1 cellular context compared by ENCODE assay signal in the genomic region with DNA sequence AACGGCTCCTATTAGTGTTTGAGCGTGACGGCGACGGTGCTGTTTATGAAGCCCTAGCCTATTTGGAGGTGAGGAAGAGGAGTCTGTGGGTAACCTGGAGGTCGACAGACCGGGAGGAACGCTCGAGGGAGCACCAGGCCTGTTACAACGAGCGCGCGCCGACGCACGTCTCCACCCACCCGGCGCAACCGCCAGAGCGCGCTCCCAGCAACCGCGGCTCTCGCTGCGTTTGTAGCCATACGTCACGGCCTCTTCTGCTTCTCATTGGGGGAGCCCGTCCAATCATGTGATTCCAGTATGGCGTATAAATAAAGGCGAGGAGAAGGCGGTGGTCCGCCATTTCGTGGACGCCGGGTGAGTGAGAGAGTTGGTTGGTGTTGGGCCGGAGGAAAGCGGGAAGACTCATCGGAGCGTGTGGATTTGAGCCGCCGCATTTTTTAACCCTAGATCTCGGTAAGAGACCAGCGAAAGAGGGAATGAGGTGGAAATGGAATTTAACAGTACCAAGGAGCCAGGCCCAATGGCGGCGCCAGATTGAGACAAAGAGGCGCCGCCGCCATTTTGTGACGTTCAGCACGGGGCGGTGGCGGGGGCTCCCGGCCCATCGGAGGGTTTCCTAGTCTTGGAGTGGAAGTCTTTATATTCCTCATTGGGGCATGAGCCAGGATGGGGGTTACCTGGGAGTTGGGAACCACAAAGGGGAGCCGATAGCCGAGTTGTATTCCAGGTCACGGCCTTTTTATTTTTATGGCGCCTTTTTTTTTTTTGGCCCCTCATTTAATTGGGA.
TF ChIP-seq lines count a peak whose summit lies in the region.

A gene (plus strand): TSS at position 334 of the 787 bp plus-strand sequence. CDS start 2,401 bp downstream, outside the sequence.

TF ChIP-seq in HEK293, 187 proteins besides CTCF, POLR2A, EP300 and RAD21 (continued from another document and continues in another):
- TF ChIP-seq, protein P1, sequence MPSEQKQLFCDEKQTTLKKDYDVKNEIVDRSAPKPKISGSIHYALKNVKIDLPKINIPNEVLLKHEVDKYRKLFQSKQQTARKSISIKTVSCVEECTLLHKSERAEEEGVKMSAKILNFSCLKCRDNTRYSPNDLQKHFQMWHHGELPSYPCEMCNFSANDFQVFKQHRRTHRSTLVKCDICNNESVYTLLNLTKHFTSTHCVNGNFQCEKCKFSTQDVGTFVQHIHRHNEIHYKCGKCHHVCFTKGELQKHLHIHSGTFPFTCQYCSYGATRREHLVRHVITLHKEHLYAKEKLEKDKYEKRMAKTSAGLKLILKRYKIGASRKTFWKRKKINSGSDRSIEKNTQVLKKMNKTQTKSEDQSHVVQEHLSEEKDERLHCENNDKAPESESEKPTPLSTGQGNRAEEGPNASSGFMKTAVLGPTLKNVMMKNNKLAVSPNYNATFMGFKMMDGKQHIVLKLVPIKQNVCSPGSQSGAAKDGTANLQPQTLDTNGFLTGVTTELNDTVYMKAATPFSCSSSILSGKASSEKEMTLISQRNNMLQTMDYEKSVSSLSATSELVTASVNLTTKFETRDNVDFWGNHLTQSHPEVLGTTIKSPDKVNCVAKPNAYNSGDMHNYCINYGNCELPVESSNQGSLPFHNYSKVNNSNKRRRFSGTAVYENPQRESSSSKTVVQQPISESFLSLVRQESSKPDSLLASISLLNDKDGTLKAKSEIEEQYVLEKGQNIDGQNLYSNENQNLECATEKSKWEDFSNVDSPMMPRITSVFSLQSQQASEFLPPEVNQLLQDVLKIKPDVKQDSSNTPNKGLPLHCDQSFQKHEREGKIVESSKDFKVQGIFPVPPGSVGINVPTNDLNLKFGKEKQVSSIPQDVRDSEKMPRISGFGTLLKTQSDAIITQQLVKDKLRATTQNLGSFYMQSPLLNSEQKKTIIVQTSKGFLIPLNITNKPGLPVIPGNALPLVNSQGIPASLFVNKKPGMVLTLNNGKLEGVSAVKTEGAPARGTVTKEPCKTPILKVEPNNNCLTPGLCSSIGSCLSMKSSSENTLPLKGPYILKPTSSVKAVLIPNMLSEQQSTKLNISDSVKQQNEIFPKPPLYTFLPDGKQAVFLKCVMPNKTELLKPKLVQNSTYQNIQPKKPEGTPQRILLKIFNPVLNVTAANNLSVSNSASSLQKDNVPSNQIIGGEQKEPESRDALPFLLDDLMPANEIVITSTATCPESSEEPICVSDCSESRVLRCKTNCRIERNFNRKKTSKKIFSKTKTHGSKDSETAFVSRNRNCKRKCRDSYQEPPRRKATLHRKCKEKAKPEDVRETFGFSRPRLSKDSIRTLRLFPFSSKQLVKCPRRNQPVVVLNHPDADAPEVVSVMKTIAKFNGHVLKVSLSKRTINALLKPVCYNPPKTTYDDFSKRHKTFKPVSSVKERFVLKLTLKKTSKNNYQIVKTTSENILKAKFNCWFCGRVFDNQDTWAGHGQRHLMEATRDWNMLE (tag by site-specific recombination; conservative IDR thresholded peaks at IDR 0.05; ENCODE audit: low read depth): peak; percentile 47; the same call in 1 of the 2 replicates
- TF ChIP-seq ZNF626 (tag by site-specific recombination; IDR thresholded peaks at IDR 0.05): no peak
- peak; percentile 81; the same call in 1 of the 2 replicates for TF ChIP-seq KLF7 (tag by site-specific recombination; IDR thresholded peaks at IDR 0.05; ENCODE audit: borderline replicate concordance)
- TF ChIP-seq EGR2 (tag by site-specific recombination; IDR thresholded peaks at IDR 0.05; ENCODE audit: low read depth): peak; percentile 78
- peak; percentile 50; the same call in 1 of the 2 replicates for TF ChIP-seq ZBTB48 (tag by site-specific recombination; IDR thresholded peaks at IDR 0.05)
- TF ChIP-seq ZNF274 (IDR thresholded peaks at IDR 0.05; ENCODE audit: low read length): no peak
- no peak for TF ChIP-seq ZNF274 (tag by site-specific recombination; IDR thresholded peaks at IDR 0.05; ENCODE audit: borderline replicate concordance)
- TF ChIP-seq, protein P2, sequence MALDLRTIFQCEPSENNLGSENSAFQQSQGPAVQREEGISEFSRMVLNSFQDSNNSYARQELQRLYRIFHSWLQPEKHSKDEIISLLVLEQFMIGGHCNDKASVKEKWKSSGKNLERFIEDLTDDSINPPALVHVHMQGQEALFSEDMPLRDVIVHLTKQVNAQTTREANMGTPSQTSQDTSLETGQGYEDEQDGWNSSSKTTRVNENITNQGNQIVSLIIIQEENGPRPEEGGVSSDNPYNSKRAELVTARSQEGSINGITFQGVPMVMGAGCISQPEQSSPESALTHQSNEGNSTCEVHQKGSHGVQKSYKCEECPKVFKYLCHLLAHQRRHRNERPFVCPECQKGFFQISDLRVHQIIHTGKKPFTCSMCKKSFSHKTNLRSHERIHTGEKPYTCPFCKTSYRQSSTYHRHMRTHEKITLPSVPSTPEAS (tag by site-specific recombination; IDR thresholded peaks at IDR 0.05): peak; percentile 62
- TF ChIP-seq, protein P3, sequence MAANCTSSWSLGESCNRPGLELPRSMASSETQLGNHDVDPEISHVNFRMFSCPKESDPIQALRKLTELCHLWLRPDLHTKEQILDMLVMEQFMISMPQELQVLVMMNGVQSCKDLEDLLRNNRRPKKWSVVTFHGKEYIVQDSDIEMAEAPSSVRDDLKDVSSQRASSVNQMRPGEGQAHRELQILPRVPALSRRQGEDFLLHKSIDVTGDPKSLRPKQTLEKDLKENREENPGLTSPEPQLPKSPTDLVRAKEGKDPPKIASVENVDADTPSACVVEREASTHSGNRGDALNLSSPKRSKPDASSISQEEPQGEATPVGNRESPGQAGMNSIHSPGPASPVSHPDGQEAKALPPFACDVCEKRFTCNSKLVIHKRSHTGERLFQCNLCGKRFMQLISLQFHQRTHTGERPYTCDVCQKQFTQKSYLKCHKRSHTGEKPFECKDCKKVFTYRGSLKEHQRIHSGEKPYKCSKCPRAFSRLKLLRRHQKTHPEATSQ (tag by site-specific recombination; IDR thresholded peaks at IDR 0.05): peak; percentile 88; the same call in 1 of the 2 replicates
- peak; percentile 43 for TF ChIP-seq WT1 (tag by site-specific recombination; IDR thresholded peaks at IDR 0.05)
- peak; percentile 86 for TF ChIP-seq ZFHX2 (tag by site-specific recombination; conservative IDR thresholded peaks at IDR 0.05)
- no peak for TF ChIP-seq ZNF791 (tag by site-specific recombination; IDR thresholded peaks at IDR 0.05)
- TF ChIP-seq ZSCAN23 (tag by site-specific recombination; IDR thresholded peaks at IDR 0.05): no peak; the same call in none of the 2 replicates
- peak; percentile 33; the same call in 1 of the 2 replicates for TF ChIP-seq ZNF24 (tag by site-specific recombination; IDR thresholded peaks at IDR 0.05)
- TF ChIP-seq GLIS1 (tag by site-specific recombination; IDR thresholded peaks at IDR 0.05): peak; percentile 24; the same call in 1 of the 2 replicates
- no peak for TF ChIP-seq ZNF548 (tag by site-specific recombination; IDR thresholded peaks at IDR 0.05)
- TF ChIP-seq ZFP37 (tag by site-specific recombination; IDR thresholded peaks at IDR 0.05): peak; percentile 94
- 0 out of 2 replicates have a peak, but pooled peaks have one; percentile 22 for TF ChIP-seq KLF1 (tag by site-specific recombination; IDR thresholded peaks at IDR 0.05)
- TF ChIP-seq ZNF114 (tag by site-specific recombination; IDR thresholded peaks at IDR 0.05): no peak
- no peak for TF ChIP-seq OSR2 (tag by site-specific recombination; IDR thresholded peaks at IDR 0.05)
- TF ChIP-seq, protein P4, sequence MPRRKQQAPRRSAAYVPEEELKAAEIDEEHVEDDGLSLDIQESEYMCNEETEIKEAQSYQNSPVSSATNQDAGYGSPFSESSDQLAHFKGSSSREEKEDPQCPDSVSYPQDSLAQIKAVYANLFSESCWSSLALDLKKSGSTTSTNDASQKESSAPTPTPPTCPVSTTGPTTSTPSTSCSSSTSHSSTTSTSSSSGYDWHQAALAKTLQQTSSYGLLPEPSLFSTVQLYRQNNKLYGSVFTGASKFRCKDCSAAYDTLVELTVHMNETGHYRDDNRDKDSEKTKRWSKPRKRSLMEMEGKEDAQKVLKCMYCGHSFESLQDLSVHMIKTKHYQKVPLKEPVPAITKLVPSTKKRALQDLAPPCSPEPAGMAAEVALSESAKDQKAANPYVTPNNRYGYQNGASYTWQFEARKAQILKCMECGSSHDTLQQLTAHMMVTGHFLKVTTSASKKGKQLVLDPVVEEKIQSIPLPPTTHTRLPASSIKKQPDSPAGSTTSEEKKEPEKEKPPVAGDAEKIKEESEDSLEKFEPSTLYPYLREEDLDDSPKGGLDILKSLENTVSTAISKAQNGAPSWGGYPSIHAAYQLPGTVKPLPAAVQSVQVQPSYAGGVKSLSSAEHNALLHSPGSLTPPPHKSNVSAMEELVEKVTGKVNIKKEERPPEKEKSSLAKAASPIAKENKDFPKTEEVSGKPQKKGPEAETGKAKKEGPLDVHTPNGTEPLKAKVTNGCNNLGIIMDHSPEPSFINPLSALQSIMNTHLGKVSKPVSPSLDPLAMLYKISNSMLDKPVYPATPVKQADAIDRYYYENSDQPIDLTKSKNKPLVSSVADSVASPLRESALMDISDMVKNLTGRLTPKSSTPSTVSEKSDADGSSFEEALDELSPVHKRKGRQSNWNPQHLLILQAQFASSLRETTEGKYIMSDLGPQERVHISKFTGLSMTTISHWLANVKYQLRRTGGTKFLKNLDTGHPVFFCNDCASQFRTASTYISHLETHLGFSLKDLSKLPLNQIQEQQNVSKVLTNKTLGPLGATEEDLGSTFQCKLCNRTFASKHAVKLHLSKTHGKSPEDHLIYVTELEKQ (tag by site-specific recombination; IDR thresholded peaks at IDR 0.05; ENCODE audit: borderline replicate concordance): peak; percentile 49; the same call in 1 of the 2 replicates
- TF ChIP-seq ZNF23 (tag by site-specific recombination; IDR thresholded peaks at IDR 0.05; ENCODE audit: borderline replicate concordance): no peak
- no peak for TF ChIP-seq ZNF354C (tag by site-specific recombination; IDR thresholded peaks at IDR 0.05; ENCODE audit: borderline replicate concordance, low read depth)
- TF ChIP-seq, protein P5, sequence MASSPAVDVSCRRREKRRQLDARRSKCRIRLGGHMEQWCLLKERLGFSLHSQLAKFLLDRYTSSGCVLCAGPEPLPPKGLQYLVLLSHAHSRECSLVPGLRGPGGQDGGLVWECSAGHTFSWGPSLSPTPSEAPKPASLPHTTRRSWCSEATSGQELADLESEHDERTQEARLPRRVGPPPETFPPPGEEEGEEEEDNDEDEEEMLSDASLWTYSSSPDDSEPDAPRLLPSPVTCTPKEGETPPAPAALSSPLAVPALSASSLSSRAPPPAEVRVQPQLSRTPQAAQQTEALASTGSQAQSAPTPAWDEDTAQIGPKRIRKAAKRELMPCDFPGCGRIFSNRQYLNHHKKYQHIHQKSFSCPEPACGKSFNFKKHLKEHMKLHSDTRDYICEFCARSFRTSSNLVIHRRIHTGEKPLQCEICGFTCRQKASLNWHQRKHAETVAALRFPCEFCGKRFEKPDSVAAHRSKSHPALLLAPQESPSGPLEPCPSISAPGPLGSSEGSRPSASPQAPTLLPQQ (tag by site-specific recombination; IDR thresholded peaks at IDR 0.05): peak; percentile 80
- peak; percentile 94 for TF ChIP-seq ZXDB (tag by site-specific recombination; IDR thresholded peaks at IDR 0.05)
- TF ChIP-seq ZBTB1 (tag by site-specific recombination; IDR thresholded peaks at IDR 0.05): no peak
- TF ChIP-seq ZNF335 (tag by site-specific recombination; conservative IDR thresholded peaks at IDR 0.05): 0 out of 2 replicates have a peak, but pooled peaks have one; percentile 2
- no peak for TF ChIP-seq ZNF514 (tag by site-specific recombination; IDR thresholded peaks at IDR 0.05)
- no peak for TF ChIP-seq ZNF701 (tag by site-specific recombination; IDR thresholded peaks at IDR 0.05)
- no peak for TF ChIP-seq ZNF621 (tag by site-specific recombination; IDR thresholded peaks at IDR 0.05)
- TF ChIP-seq, protein P6, sequence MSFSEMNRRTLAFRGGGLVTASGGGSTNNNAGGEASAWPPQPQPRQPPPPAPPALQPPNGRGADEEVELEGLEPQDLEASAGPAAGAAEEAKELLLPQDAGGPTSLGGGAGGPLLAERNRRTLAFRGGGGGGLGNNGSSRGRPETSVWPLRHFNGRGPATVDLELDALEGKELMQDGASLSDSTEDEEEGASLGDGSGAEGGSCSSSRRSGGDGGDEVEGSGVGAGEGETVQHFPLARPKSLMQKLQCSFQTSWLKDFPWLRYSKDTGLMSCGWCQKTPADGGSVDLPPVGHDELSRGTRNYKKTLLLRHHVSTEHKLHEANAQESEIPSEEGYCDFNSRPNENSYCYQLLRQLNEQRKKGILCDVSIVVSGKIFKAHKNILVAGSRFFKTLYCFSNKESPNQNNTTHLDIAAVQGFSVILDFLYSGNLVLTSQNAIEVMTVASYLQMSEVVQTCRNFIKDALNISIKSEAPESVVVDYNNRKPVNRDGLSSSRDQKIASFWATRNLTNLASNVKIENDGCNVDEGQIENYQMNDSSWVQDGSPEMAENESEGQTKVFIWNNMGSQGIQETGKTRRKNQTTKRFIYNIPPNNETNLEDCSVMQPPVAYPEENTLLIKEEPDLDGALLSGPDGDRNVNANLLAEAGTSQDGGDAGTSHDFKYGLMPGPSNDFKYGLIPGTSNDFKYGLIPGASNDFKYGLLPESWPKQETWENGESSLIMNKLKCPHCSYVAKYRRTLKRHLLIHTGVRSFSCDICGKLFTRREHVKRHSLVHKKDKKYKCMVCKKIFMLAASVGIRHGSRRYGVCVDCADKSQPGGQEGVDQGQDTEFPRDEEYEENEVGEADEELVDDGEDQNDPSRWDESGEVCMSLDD (tag by site-specific recombination; IDR thresholded peaks at IDR 0.05): peak; percentile 16
- TF ChIP-seq ZNF416 (tag by site-specific recombination; IDR thresholded peaks at IDR 0.05): no peak
- peak; percentile 34; the same call in 1 of the 2 replicates for TF ChIP-seq REPIN1 (tag by site-specific recombination; IDR thresholded peaks at IDR 0.05; ENCODE audit: low read depth)
- no peak for TF ChIP-seq ZNF221 (tag by site-specific recombination; IDR thresholded peaks at IDR 0.05; ENCODE audit: borderline replicate concordance)
- no peak for TF ChIP-seq ZNF837 (tag by site-specific recombination; IDR thresholded peaks at IDR 0.05)
- TF ChIP-seq ZNF624 (tag by site-specific recombination; IDR thresholded peaks at IDR 0.05): peak; percentile 45; the same call in 1 of the 2 replicates
- TF ChIP-seq ZFP69B (tag by site-specific recombination; IDR thresholded peaks at IDR 0.05): peak; percentile 51; the same call in 1 of the 2 replicates
